1 cellular context compared by ENCODE assay signal in the genomic region with DNA sequence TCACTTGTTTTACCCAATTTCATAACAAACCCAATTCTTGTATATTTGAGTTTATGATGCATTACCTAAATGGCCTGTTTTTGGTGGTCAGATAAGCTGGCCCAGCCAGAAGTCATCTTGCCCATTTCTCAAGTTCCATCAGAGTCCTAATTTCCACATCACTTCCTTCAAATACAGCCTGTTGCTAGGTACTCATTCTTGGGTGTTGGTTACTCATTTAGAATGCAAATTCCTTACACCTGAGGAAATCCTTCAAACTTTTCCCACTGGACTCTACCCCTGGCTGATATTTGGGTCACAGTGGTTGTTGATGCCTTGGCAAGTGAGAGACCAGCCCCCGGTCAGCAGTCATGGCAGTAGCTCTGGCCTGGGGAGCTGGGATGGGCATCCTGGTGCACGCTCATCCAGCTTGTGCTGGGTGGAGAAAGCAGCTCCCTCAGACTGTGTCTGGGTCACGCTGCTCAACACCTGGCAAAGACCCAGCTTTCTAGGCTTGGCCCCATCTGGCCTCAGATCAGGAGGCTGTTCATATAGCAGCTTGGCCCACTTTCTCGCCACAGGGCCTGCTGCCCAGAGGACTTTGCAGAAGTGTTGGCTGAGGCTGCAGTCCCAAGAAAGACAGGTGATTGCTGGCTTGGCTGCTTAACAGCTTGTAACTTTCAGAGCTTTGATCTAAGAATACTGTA.
TF ChIP-seq lines count a peak whose summit lies in the region.

No MANE protein-coding gene starts in this region.

TF ChIP-seq in SK-N-SH treated with all-trans-retinoic acid at 6 μM for 48 hours, 23 proteins besides CTCF, POLR2A, EP300 and RAD21 (continued from another document):
- TF ChIP-seq, protein P1, sequence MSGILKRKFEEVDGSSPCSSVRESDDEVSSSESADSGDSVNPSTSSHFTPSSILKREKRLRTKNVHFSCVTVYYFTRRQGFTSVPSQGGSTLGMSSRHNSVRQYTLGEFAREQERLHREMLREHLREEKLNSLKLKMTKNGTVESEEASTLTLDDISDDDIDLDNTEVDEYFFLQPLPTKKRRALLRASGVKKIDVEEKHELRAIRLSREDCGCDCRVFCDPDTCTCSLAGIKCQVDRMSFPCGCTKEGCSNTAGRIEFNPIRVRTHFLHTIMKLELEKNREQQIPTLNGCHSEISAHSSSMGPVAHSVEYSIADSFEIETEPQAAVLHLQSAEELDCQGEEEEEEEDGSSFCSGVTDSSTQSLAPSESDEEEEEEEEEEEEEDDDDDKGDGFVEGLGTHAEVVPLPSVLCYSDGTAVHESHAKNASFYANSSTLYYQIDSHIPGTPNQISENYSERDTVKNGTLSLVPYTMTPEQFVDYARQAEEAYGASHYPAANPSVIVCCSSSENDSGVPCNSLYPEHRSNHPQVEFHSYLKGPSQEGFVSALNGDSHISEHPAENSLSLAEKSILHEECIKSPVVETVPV (CRISPR knock-in tag; IDR thresholded peaks at IDR 0.05), result no peak
- TF ChIP-seq ESRRG (CRISPR knock-in tag; IDR thresholded peaks at IDR 0.05) (no peak), OSR1 (CRISPR knock-in tag; IDR thresholded peaks at IDR 0.05) (no peak), ZFP3 (CRISPR knock-in tag; IDR thresholded peaks at IDR 0.05) (no peak), BACH2 (CRISPR knock-in tag; IDR thresholded peaks at IDR 0.05; ENCODE audit: borderline replicate concordance) (no peak)
TF ChIP-seq in SK-N-SH treated with all-trans-retinoic acid at 6 μM for 48 hours: peak in this region for 0.
